7 cellular contexts compared by ENCODE assay signal in the genomic region with DNA sequence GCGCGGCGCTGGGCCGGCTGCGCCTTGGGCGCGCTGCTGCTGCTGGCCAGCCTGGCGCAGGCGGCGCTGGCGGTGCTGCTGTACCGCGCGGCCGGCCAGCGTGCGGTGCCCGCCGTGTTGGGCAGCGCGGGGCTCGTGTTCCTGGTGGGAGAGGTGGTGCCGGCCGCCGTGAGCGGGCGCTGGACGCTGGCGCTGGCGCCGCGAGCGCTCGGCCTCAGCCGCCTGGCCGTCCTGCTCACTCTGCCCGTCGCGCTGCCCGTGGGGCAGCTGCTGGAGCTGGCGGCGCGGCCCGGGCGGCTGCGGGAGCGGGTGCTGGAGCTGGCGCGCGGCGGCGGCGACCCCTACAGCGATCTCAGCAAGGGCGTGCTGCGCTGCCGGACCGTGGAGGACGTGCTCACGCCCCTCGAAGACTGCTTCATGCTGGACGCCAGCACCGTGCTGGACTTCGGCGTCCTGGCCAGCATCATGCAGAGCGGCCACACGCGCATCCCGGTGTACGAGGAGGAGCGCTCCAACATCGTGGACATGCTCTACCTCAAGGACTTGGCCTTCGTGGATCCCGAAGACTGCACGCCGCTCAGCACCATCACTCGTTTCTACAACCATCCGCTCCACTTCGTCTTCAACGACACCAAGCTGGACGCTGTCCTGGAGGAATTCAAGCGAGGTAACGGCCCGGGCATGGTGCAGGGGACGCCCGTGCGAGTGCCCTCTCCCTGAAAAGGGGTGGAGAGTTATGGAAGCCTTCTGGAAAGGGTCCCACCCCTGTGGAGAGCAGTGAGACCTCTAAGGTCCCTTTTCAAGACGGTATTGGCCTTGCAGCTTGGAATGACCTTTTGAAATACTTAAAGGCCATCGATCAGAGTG. TPM values are rescaled to one million over a fixed set of nuclear protein-coding genes. Genes with fewer than 3 reads are reported as not detected.
DNase-seq lines count a peak whose midpoint lies in the region; ATAC-seq, FAIRE-seq and TF ChIP-seq lines count a peak whose summit lies in the region.

No MANE protein-coding gene starts in this region.

- peak overlapping the region in 1 of 2 donors; percentile 94 for H3K27ac ChIP-seq in testis

- TF ChIP-seq POLR2A in testis (IDR thresholded peaks at IDR 0.05): no peak

- no peak for FAIRE-seq in GM19239 (lab: Jason Lieb, UNC)

- no peak for TF ChIP-seq CTCF in GM12864 (IDR thresholded peaks at IDR 0.05; ENCODE audit: low read depth, low read length, missing control alignments)
- no peak for TF ChIP-seq CTCF in kidney epithelial cell (IDR thresholded peaks at IDR 0.05; ENCODE audit: insufficient read depth, low read length, poor library complexity, severe bottlenecking)
- TF ChIP-seq CTCF in testis (IDR thresholded peaks at IDR 0.05): no peak

- no peaks in the 10 kb centered on the region for H3K27me3 ChIP-seq in kidney epithelial cell (ENCODE audit: control insufficient read depth, insufficient read depth, low read length)
- H3K27me3 ChIP-seq in testis: no peaks in the 10 kb centered on the region

- H3K36me3 ChIP-seq in kidney epithelial cell (ENCODE audit: control insufficient read depth, insufficient read depth, low read length): no peaks in the 10 kb centered on the region
- no peaks in the 10 kb centered on the region for H3K36me3 ChIP-seq in testis (ENCODE audit: low read depth, missing control alignments)

- intact Hi-C loops in testis (cut with DNase I; ENCODE audit: low total_unique reads): loop anchor here (5.0 kb wide), 1 partner anchor 135 kb away; no protein-coding TSS in a partner anchor

- WGBS in testis, 2 donors: 6 to 14% methylated on average over 23 to 38 of the region's 89 CpGs

- H3K27ac Mint-ChIP-seq in activated naive CD8-positive, alpha-beta T cell treated with anti-CD3 and anti-CD28 coated beads, Interleukin-2, amount 10 ng/mL, durations not matched to agents 7 days and 5 days: peak overlapping the region; percentile 60

- POLR2A ChIA-PET in activated naive CD8-positive, alpha-beta T cell treated with anti-CD3 and anti-CD28 coated beads, Interleukin-2, amount 10 ng/mL, durations not matched to agents 7 days and 5 days (lab: Charles Lee): interaction anchor here (0.7 to 2.6 kb wide), 7 partner anchors 22 to 282 kb away, joined by 3 to 12 read pairs (median 5); partner anchors contain the start of gene ANKRD39

- peak overlapping the region; percentile 74 for H3K4me3 ChIP-seq in GM12864 (ENCODE audit: low read depth, low read length)
- H3K4me3 ChIP-seq in kidney epithelial cell (ENCODE audit: low read depth, low read length): peak overlapping the region; percentile 69
- peak overlapping the region; percentile 45 to 80 for H3K4me3 ChIP-seq in testis

- H3K36me3 Mint-ChIP-seq in activated naive CD8-positive, alpha-beta T cell treated with anti-CD3 and anti-CD28 coated beads, Interleukin-2, amount 10 ng/mL, durations not matched to agents 7 days and 5 days: peaks cover 15% of the 10 kb centered on the region

- peaks cover 20% of the 10 kb centered on the region for H3K4me1 ChIP-seq in testis

- DNase-seq in GM12864 (ENCODE audit: low read depth): no peak
- DNase-seq in HT-29 (ENCODE audit: low spot score): peak; percentile 22
- no peak for DNase-seq in activated naive CD8-positive, alpha-beta T cell treated with anti-CD3 and anti-CD28 coated beads, Interleukin-2, amount 10 ng/mL, durations not matched to agents 7 days and 5 days
- no peak for DNase-seq in kidney epithelial cell (ENCODE audit: low read depth)
- DNase-seq in testis: no peak
- DNase-seq in GM19239 (ENCODE audit: insufficient read length, low spot score): no peak

- no peaks in the 10 kb centered on the region for H3K9me3 ChIP-seq in testis

- no peaks in the 10 kb centered on the region for H3K9me3 Mint-ChIP-seq in activated naive CD8-positive, alpha-beta T cell treated with anti-CD3 and anti-CD28 coated beads, Interleukin-2, amount 10 ng/mL, durations not matched to agents 7 days and 5 days

- no peak for ATAC-seq in activated naive CD8-positive, alpha-beta T cell treated with anti-CD3 and anti-CD28 coated beads, Interleukin-2, amount 10 ng/mL, durations not matched to agents 7 days and 5 days (ENCODE audit: low read depth)
- ATAC-seq in HG02623 (IDR thresholded peaks at IDR 0.05; ENCODE audit: unreplicated experiment): no peak

- H3K4me3 Mint-ChIP-seq in activated naive CD8-positive, alpha-beta T cell treated with anti-CD3 and anti-CD28 coated beads, Interleukin-2, amount 10 ng/mL, durations not matched to agents 7 days and 5 days: peak overlapping the region; percentile 81

- H3K4me1 Mint-ChIP-seq in activated naive CD8-positive, alpha-beta T cell treated with anti-CD3 and anti-CD28 coated beads, Interleukin-2, amount 10 ng/mL, durations not matched to agents 7 days and 5 days: peaks cover 45% of the 10 kb centered on the region

- H3K27me3 Mint-ChIP-seq in activated naive CD8-positive, alpha-beta T cell treated with anti-CD3 and anti-CD28 coated beads, Interleukin-2, amount 10 ng/mL, durations not matched to agents 7 days and 5 days: no peaks in the 10 kb centered on the region

RNA-seq across cellular contexts. Expression of gene CNNM3, which starts 1.0 kb away (rescaled TPM):
- 21.2 and 24.9 TPM in 2 replicates for total RNA-seq in HT-29 (2014; rRNA removed; shearing (Covaris generic))
- total RNA-seq in activated naive CD8-positive, alpha-beta T cell treated with anti-CD3 and anti-CD28 coated beads, Interleukin-2, amount 10 ng/mL, durations not matched to agents 7 days and 5 days: 10 to 100 TPM; 34.6 to 34.7 TPM
- total RNA-seq in kidney epithelial cell: 9.2 and 11.1 TPM in 2 replicates
- total RNA-seq in testis: 10 to 100 TPM; 32.2 to 33.6 TPM
- 33.5 TPM for polyA plus RNA-seq in testis (ENCODE audit: insufficient read depth, low read depth, low replicate concordance)

RNA-seq across cellular contexts. Expression of gene ANKRD23, which starts 26.8 kb away (rescaled TPM):
- 3.5 and 4.1 TPM in 2 replicates for total RNA-seq in HT-29 (2014; rRNA removed; shearing (Covaris generic))
- 10 to 100 TPM; 16.5 to 17.8 TPM for total RNA-seq in activated naive CD8-positive, alpha-beta T cell treated with anti-CD3 and anti-CD28 coated beads, Interleukin-2, amount 10 ng/mL, durations not matched to agents 7 days and 5 days
- total RNA-seq in kidney epithelial cell (0.41 and 2.1 TPM in 2 replicates), testis (1 to 10 TPM; 5.3 to 6.8 TPM)
- 7.5 TPM for polyA plus RNA-seq in testis (ENCODE audit: insufficient read depth, low read depth, low replicate concordance)

RNA-seq across cellular contexts. Expression of gene ANKRD39, which starts 40.7 kb away (rescaled TPM):
- total RNA-seq in HT-29 (2014; rRNA removed; shearing (Covaris generic)): 26.8 and 31.7 TPM in 2 replicates
- total RNA-seq in activated naive CD8-positive, alpha-beta T cell treated with anti-CD3 and anti-CD28 coated beads, Interleukin-2, amount 10 ng/mL, durations not matched to agents 7 days and 5 days: 10 to 100 TPM; 31.2 to 33.9 TPM
- 22.6 and 27.3 TPM in 2 replicates for total RNA-seq in kidney epithelial cell
- 10 to 100 TPM; 13.9 to 16.4 TPM for total RNA-seq in testis
- 8.9 TPM for polyA plus RNA-seq in testis (ENCODE audit: insufficient read depth, low read depth, low replicate concordance)

RNA-seq across cellular contexts. Expression of gene SEMA4C, which starts 52.8 kb away (rescaled TPM):
- total RNA-seq in HT-29 (2014; rRNA removed; shearing (Covaris generic)): 8.6 and 8.8 TPM in 2 replicates
- 10 to 100 TPM; 28.8 to 30.6 TPM for total RNA-seq in activated naive CD8-positive, alpha-beta T cell treated with anti-CD3 and anti-CD28 coated beads, Interleukin-2, amount 10 ng/mL, durations not matched to agents 7 days and 5 days
- 62.4 and 67.8 TPM in 2 replicates for total RNA-seq in kidney epithelial cell
- total RNA-seq in testis: 10 to 100 TPM; 11.4 to 17.6 TPM
- 10.5 TPM for polyA plus RNA-seq in testis (ENCODE audit: insufficient read depth, low read depth, low replicate concordance)

RNA-seq across cellular contexts. Expression of gene CNNM4, which starts 56.4 kb away (rescaled TPM):
- total RNA-seq in HT-29 (2014; rRNA removed; shearing (Covaris generic)): 10.3 and 11.9 TPM in 2 replicates
- total RNA-seq in activated naive CD8-positive, alpha-beta T cell treated with anti-CD3 and anti-CD28 coated beads, Interleukin-2, amount 10 ng/mL, durations not matched to agents 7 days and 5 days: 1 to 10 TPM; 6.9 to 7.9 TPM
- 7.9 and 8.2 TPM in 2 replicates for total RNA-seq in kidney epithelial cell
- total RNA-seq in testis: 10 to 100 TPM; 18.0 to 18.4 TPM
- polyA plus RNA-seq in testis (ENCODE audit: insufficient read depth, low read depth, low replicate concordance): 21.8 TPM
